Comparison of ENCODE assay signal across 12 cellular contexts in the genomic region with DNA sequence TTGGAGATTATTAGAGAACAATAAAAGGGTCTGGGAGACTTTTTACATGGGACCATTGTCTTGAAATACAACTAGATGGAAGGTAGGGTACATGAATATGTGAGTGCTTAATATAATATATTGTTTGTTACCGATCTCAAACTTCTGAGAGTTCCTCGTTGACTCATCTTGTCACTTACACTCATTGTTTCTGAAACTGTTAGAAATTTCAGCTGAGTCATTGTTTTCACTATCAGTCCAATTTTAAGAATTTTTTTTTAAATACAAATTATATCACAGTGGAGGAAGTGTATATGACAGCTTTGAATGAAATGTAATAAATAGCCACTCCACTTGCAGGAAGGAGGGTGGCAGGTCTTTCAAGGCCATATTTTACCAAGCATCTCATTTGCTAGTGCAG.
DNase-seq lines count a peak whose midpoint lies in the region; ATAC-seq and TF ChIP-seq lines count a peak whose summit lies in the region.
"Had no signal": no experiment of that assay in that cellular context is flagged by ENCODE, and none has a peak within 500 bp of the region (broad histone marks: within the 10 kb centered on the region; RNA-seq: fewer than 3 reads in every experiment).

No MANE protein-coding gene starts in this region.

- H4K20me1 ChIP-seq in fibroblast of lung (ENCODE audit: control insufficient read depth, extremely low read depth, insufficient read depth, low read length), result no peaks in the 10 kb centered on the region

- H3K4me2 ChIP-seq in fibroblast of lung (ENCODE audit: extremely low read depth, insufficient read depth, low read length), result no peak overlapping the region

- no peaks in the 10 kb centered on the region for H3K9me3 ChIP-seq in fibroblast of lung (ENCODE audit: control insufficient read depth, insufficient read depth, low read depth, low read length)

- H3K27me3 ChIP-seq in fibroblast of lung (ENCODE audit: control insufficient read depth, insufficient read depth, low read length), result no peaks in the 10 kb centered on the region

- H3K4me1 ChIP-seq in fibroblast of lung (ENCODE audit: control insufficient read depth, extremely low read depth, insufficient read depth, low read length), result no peaks in the 10 kb centered on the region

- H3K9ac ChIP-seq in fibroblast of lung (ENCODE audit: insufficient read depth, low read length), result no peak overlapping the region

- TF ChIP-seq CTCF in fibroblast of lung (conservative IDR thresholded peaks at IDR 0.05 in 1 of 2, IDR thresholded peaks at IDR 0.05 in 1 of 2; ENCODE audit: low read depth in 1 of 2, low read length in 2 of 2), result no peak
- no peak for TF ChIP-seq CTCF in omental fat pad (IDR thresholded peaks at IDR 0.05)

- H3K4me3 ChIP-seq in fibroblast of lung (replicated peaks in 1 of 4; ENCODE audit: control extremely low read depth in 1 of 4, insufficient read depth in 1 of 4, low read depth in 3 of 4, low read length in 4 of 4), result no peak overlapping the region

- H3K27ac ChIP-seq in fibroblast of lung (ENCODE audit: insufficient read depth, low read length), result no peak overlapping the region
- H3K27ac ChIP-seq: epithelial cell of prostate had no signal

- H3K79me2 ChIP-seq in fibroblast of lung (ENCODE audit: control insufficient read depth, insufficient read depth, low read length), result no peaks in the 10 kb centered on the region

- ATAC-seq in GM18867 (IDR thresholded peaks at IDR 0.05; ENCODE audit: unreplicated experiment) (peak; percentile 92), GM21619 (IDR thresholded peaks at IDR 0.05; ENCODE audit: unreplicated experiment) (peak; percentile 93), HG03175 (IDR thresholded peaks at IDR 0.05; ENCODE audit: unreplicated experiment) (peak; percentile 89), omental fat pad (ENCODE audit: low FRiP score) (no peak)
- ATAC-seq: activated naive CD8-positive, alpha-beta T cell treated with anti-CD3 and anti-CD28 coated beads, Interleukin-2, amount 50 U/mL, for 24 hours had no signal

- peak; percentile 26 to 39 for DNase-seq in fibroblast of lung (ENCODE audit: low read depth in 2 of 2)
- no peak for DNase-seq in omental fat pad (ENCODE audit: low spot score)
- DNase-seq in activated CD8-positive, alpha-beta memory T cell treated with anti-CD3 and anti-CD28 coated beads for 24 hours, result no peak
- no peak for DNase-seq in stimulated activated CD4-positive, alpha-beta T cell treated with anti-CD3 and anti-CD28 coated beads, Interleukin-2, amount 100 ng/mL, for 24 hours
- DNase-seq: activated CD4-positive, alpha-beta T cell treated with anti-CD3 and anti-CD28 coated beads for 4 hours; activated naive CD8-positive, alpha-beta T cell treated with anti-CD3 and anti-CD28 coated beads, Interleukin-2, amount 50 U/mL, for 24 hours; DND-41; NCI-H146 had no signal

- no peak overlapping the region for H2AFZ ChIP-seq in fibroblast of lung (ENCODE audit: low read length)

- H3K36me3 ChIP-seq in fibroblast of lung (ENCODE audit: control insufficient read depth, insufficient read depth, low read length), result no peaks in the 10 kb centered on the region

Comparison
In these comparisons a context has a peak if more than half of its experiments do, and no peak if none do; other contexts are left out.
1. DNase-seq: peak in fibroblast of lung (2 of 2); none in omental fat pad (single experiment), activated CD8-positive, alpha-beta memory T cell treated with anti-CD3 and anti-CD28 coated beads for 24 hours (single experiment) and stimulated activated CD4-positive, alpha-beta T cell treated with anti-CD3 and anti-CD28 coated beads, Interleukin-2, amount 100 ng/mL, for 24 hours (0 of 2).